In genomic region chr4:180909279-180909678, GRCh38 we compare ENCODE assay signal across 12 cellular contexts.
DNase-seq lines count a peak whose midpoint lies in the region; ATAC-seq and TF ChIP-seq lines count a peak whose summit lies in the region.
"Had no signal": no experiment of that assay in that cellular context is flagged by ENCODE, and none has a peak within 500 bp of the region (broad histone marks: within the 10 kb centered on the region; RNA-seq: fewer than 3 reads in every experiment).

No MANE protein-coding gene starts in this region.

- peaks cover 2% of the 10 kb centered on the region for H3K9me3 Mint-ChIP-seq in CD8-positive, alpha-beta T cell
- H3K9me3 Mint-ChIP-seq in activated naive CD4-positive, alpha-beta T cell treated with anti-CD3 and anti-CD28 coated beads for 36 hours, result peaks cover 8% of the 10 kb centered on the region

- intact Hi-C loops in CD8-positive, alpha-beta T cell (cut with DNase I, micrococcal nuclease), result no loop called here
- intact Hi-C loops in activated naive CD4-positive, alpha-beta T cell treated with anti-CD3 and anti-CD28 coated beads for 36 hours (cut with micrococcal nuclease), result no loop called here

- no peaks in the 10 kb centered on the region for H3K4me1 Mint-ChIP-seq in CD8-positive, alpha-beta T cell (ENCODE audit: low read depth)
- no peaks in the 10 kb centered on the region for H3K4me1 Mint-ChIP-seq in activated naive CD4-positive, alpha-beta T cell treated with anti-CD3 and anti-CD28 coated beads for 36 hours (ENCODE audit: low read depth)
- H3K4me1 Mint-ChIP-seq: activated naive CD8-positive, alpha-beta T cell treated with anti-CD3 and anti-CD28 coated beads, Interleukin-2, amount 10 ng/mL, durations not matched to agents 7 days and 5 days had no signal

- CTCF ChIA-PET in AG04449 (lab: Yijun Ruan, JAX), result interaction anchor here (0.9 to 2.7 kb wide), 6 partner anchors 8 to 177 kb away, joined by 3 to 11 read pairs (median 4); no protein-coding TSS in a partner anchor
- CTCF ChIA-PET in CD8-positive, alpha-beta T cell (lab: Charles Lee), result no interaction called here
- CTCF ChIA-PET in activated naive CD4-positive, alpha-beta T cell treated with anti-CD3 and anti-CD28 coated beads for 36 hours (lab: Charles Lee), result no interaction called here

- H3K4me1 ChIP-seq in CD8-positive, alpha-beta T cell (ENCODE audit: insufficient read depth, low read length), result no peaks in the 10 kb centered on the region

- no peaks in the 10 kb centered on the region for H3K9me3 ChIP-seq in CD8-positive, alpha-beta T cell (ENCODE audit: low read length)

- no peaks in the 10 kb centered on the region for H3K36me3 ChIP-seq in CD8-positive, alpha-beta T cell (ENCODE audit: insufficient read depth, low read length)

- no peak for ATAC-seq in CD8-positive, alpha-beta T cell
- ATAC-seq: sciatic nerve had no signal

- H3K27me3 Mint-ChIP-seq in CD8-positive, alpha-beta T cell (ENCODE audit: low read depth), result no peaks in the 10 kb centered on the region
- H3K27me3 Mint-ChIP-seq in activated naive CD4-positive, alpha-beta T cell treated with anti-CD3 and anti-CD28 coated beads for 36 hours (ENCODE audit: low read depth), result no peaks in the 10 kb centered on the region
- H3K27me3 Mint-ChIP-seq: activated naive CD8-positive, alpha-beta T cell treated with anti-CD3 and anti-CD28 coated beads, Interleukin-2, amount 10 ng/mL, durations not matched to agents 7 days and 5 days had no signal

- H3K27ac ChIP-seq in CD8-positive, alpha-beta T cell (ENCODE audit: low read depth, low read length), result no peak overlapping the region

- no peak overlapping the region for H3K4me3 Mint-ChIP-seq in CD8-positive, alpha-beta T cell
- H3K4me3 Mint-ChIP-seq in activated naive CD4-positive, alpha-beta T cell treated with anti-CD3 and anti-CD28 coated beads for 36 hours, result no peak overlapping the region
- H3K4me3 Mint-ChIP-seq: activated naive CD8-positive, alpha-beta T cell treated with anti-CD3 and anti-CD28 coated beads, Interleukin-2, amount 10 ng/mL, durations not matched to agents 7 days and 5 days had no signal

- no peaks in the 10 kb centered on the region for H3K27me3 ChIP-seq in CD8-positive, alpha-beta T cell (ENCODE audit: insufficient read depth, low read length)

- TF ChIP-seq CTCF in AG04449 (IDR thresholded peaks at IDR 0.05; ENCODE audit: insufficient read depth, low read length, missing control alignments), result peak; percentile 37
- peak; percentile 33; the same call in 1 of the 2 replicates for TF ChIP-seq CTCF in GM12875 (IDR thresholded peaks at IDR 0.05; ENCODE audit: borderline replicate concordance, insufficient read depth, low read depth, low read length)
- TF ChIP-seq CTCF in NB4 (IDR thresholded peaks at IDR 0.05; ENCODE audit: low read depth, low read length), result peak; percentile 42
- no peak for TF ChIP-seq CTCF in CD8-positive, alpha-beta T cell (IDR thresholded peaks at IDR 0.05)

- TF ChIP-seq POLR2A in NB4 (IDR thresholded peaks at IDR 0.05; ENCODE audit: extremely low read depth, insufficient read length), result no peak

- POLR2A ChIA-PET in AG04449 (lab: Yijun Ruan, JAX), result no interaction called here
- POLR2A ChIA-PET in CD8-positive, alpha-beta T cell (lab: Charles Lee), result no interaction called here

- DNase-seq in AG04449 (ENCODE audit: low read depth, low spot score) (no peak), NB4 (ENCODE audit: low read depth) (peak; percentile 22), fibroblast of peridontal ligament (ENCODE audit: extremely low read depth) (peak; percentile 38), epidermal melanocyte (ENCODE audit: insufficient read length, low spot score) (no peak), NCI-H2171 (lab: John Stamatoyannopoulos, UW) (no peak)
- DNase-seq in CD8-positive, alpha-beta T cell, result no peak
- no peak for DNase-seq in activated naive CD4-positive, alpha-beta T cell treated with anti-CD3 and anti-CD28 coated beads for 36 hours
- DNase-seq: activated CD4-positive, alpha-beta T cell treated with anti-CD3 and anti-CD28 coated beads for 48 hours; activated naive CD8-positive, alpha-beta T cell treated with anti-CD3 and anti-CD28 coated beads, Interleukin-2, amount 10 ng/mL, durations not matched to agents 7 days and 5 days; KG1 had no signal

- no peak overlapping the region for H3K27ac Mint-ChIP-seq in CD8-positive, alpha-beta T cell
- no peak overlapping the region for H3K27ac Mint-ChIP-seq in activated naive CD4-positive, alpha-beta T cell treated with anti-CD3 and anti-CD28 coated beads for 36 hours
- H3K27ac Mint-ChIP-seq: activated naive CD8-positive, alpha-beta T cell treated with anti-CD3 and anti-CD28 coated beads, Interleukin-2, amount 10 ng/mL, durations not matched to agents 7 days and 5 days had no signal

- no peak overlapping the region for H3K4me3 ChIP-seq in AG04449 (ENCODE audit: low read depth, low read length)
- H3K4me3 ChIP-seq in GM12875 (ENCODE audit: low read depth, low read length), result no peak overlapping the region
- H3K4me3 ChIP-seq in NB4 (ENCODE audit: low read depth, low read length), result no peak overlapping the region
- H3K4me3 ChIP-seq in CD8-positive, alpha-beta T cell (ENCODE audit: low read depth, low read length), result no peak overlapping the region

- no peaks in the 10 kb centered on the region for H3K36me3 Mint-ChIP-seq in CD8-positive, alpha-beta T cell
- H3K36me3 Mint-ChIP-seq in activated naive CD4-positive, alpha-beta T cell treated with anti-CD3 and anti-CD28 coated beads for 36 hours (ENCODE audit: low read depth), result no peaks in the 10 kb centered on the region
- H3K36me3 Mint-ChIP-seq: activated naive CD8-positive, alpha-beta T cell treated with anti-CD3 and anti-CD28 coated beads, Interleukin-2, amount 10 ng/mL, durations not matched to agents 7 days and 5 days had no signal

Comparison
In these comparisons a context has a peak if more than half of its experiments do, and no peak if none do; other contexts are left out.
1. DNase-seq: peak in NB4 (single experiment) and fibroblast of peridontal ligament (single experiment); none in AG04449 (single experiment), epidermal melanocyte (single experiment), NCI-H2171 (single experiment), CD8-positive, alpha-beta T cell (0 of 7) and activated naive CD4-positive, alpha-beta T cell treated with anti-CD3 and anti-CD28 coated beads for 36 hours (single experiment).